ENCODE assay signal across 10 cellular contexts in genomic region chr7:44463169-44463808, GRCh38. TPM values are rescaled to one million over a fixed set of nuclear protein-coding genes. Genes with fewer than 3 reads are reported as not detected.
A peak's percentile ranks its signal among the peaks of the same experiment; 100 is the strongest.
DNase-seq lines count a peak whose midpoint lies in the region; ATAC-seq and TF ChIP-seq lines count a peak whose summit lies in the region.
"Had no signal": no experiment of that assay in that cellular context is flagged by ENCODE, and none has a peak within 500 bp of the region (broad histone marks: within the 10 kb centered on the region; RNA-seq: fewer than 3 reads in every experiment).

No MANE protein-coding gene starts in this region.

- H3K27ac ChIP-seq in BLaER1 (no peak overlapping the region), GM23248 (no peak overlapping the region), foreskin keratinocyte (no peak overlapping the region)
- H3K27ac ChIP-seq: thyroid gland had no signal

- H3K4me1 ChIP-seq in BLaER1, result peaks cover 56% of the 10 kb centered on the region
- H3K4me1 ChIP-seq in GM23248 (ENCODE audit: insufficient read depth), result peaks cover 26% of the 10 kb centered on the region
- H3K4me1 ChIP-seq in foreskin keratinocyte, result peaks cover 14% of the 10 kb centered on the region

- H3K4me2 ChIP-seq in BLaER1 (peak overlapping the region; percentile 6; the same call in 1 of the 2 replicates), GM23248 (ENCODE audit: unreplicated experiment) (no peak overlapping the region)

- H3K27me3 ChIP-seq in BLaER1 (no peaks in the 10 kb centered on the region), GM23248 (replicated peaks; ENCODE audit: insufficient read depth) (no peaks in the 10 kb centered on the region), foreskin keratinocyte (no peaks in the 10 kb centered on the region)
- H3K27me3 ChIP-seq: thyroid gland had no signal

- WGBS in GM23248 (ENCODE audit: low coverage in 1 of 2, low lambda C conversion rate in 2 of 2, missing lambda C conversion rate in 2 of 2), 2 experiments, result 93 to 100% methylated on average over 1 of the region's 1 CpG

- H3K9me2 ChIP-seq in GM23248 (ENCODE audit: insufficient read depth), result no peaks in the 10 kb centered on the region

- H3K9me3 ChIP-seq in BLaER1 (no peaks in the 10 kb centered on the region), GM23248 (ENCODE audit: low read depth) (no peaks in the 10 kb centered on the region)
- H3K9me3 ChIP-seq: thyroid gland had no signal

- H3K79me2 ChIP-seq in GM23248 (ENCODE audit: insufficient read depth), result peaks cover 96% of the 10 kb centered on the region

- ATAC-seq in SK-N-SH treated with all-trans-retinoic acid at 6 μM for 48 hours (peak; percentile 66), foreskin keratinocyte (peak; percentile 31), GM21619 (IDR thresholded peaks at IDR 0.05; ENCODE audit: unreplicated experiment) (no peak)
- ATAC-seq: activated CD8-positive, alpha-beta memory T cell treated with anti-CD3 and anti-CD28 coated beads, Interleukin-2, amount 10 ng/mL, durations not matched to agents 7 days and 5 days had no signal

- H3K9ac ChIP-seq in BLaER1 (no peak overlapping the region), GM23248 (no peak overlapping the region)

- H3K36me3 ChIP-seq in BLaER1, result peaks cover 66% of the 10 kb centered on the region
- H3K36me3 ChIP-seq in GM23248 (ENCODE audit: low read depth), result peaks cover under 1% of the 10 kb centered on the region; the same call in 1 of the 2 replicates
- H3K36me3 ChIP-seq: thyroid gland had no signal

- peaks cover under 1% of the 10 kb centered on the region; the same call in 1 of the 2 replicates for H3F3A ChIP-seq in GM23248 (ENCODE audit: insufficient read depth)

- DNase-seq in GM23248 (peak; percentile 32), foreskin keratinocyte (no peak), COLO668 (lab: John Stamatoyannopoulos, UW; ENCODE audit: unreplicated experiment) (no peak), putamen (ENCODE audit: low spot score) (no peak)
- no peak for DNase-seq in activated CD8-positive, alpha-beta memory T cell treated with anti-CD3 and anti-CD28 coated beads, Interleukin-2, amount 50 U/mL, for 4 hours
- DNase-seq: activated CD8-positive, alpha-beta memory T cell treated with anti-CD3 and anti-CD28 coated beads, Interleukin-2, amount 10 ng/mL, durations not matched to agents 7 days and 5 days; thyroid gland had no signal

- no peak overlapping the region for H3K4me3 ChIP-seq in BLaER1
- no peak overlapping the region for H3K4me3 ChIP-seq in GM23248
- H3K4me3 ChIP-seq: thyroid gland had no signal

- in situ Hi-C loops in GM23248 (cut with MboI), result no loop called here

- peak; percentile 58 for TF ChIP-seq CTCF in foreskin keratinocyte (conservative IDR thresholded peaks at IDR 0.05)

- H4K20me1 ChIP-seq in BLaER1, result peaks cover 100% of the 10 kb centered on the region
- no peaks in the 10 kb centered on the region for H4K20me1 ChIP-seq in GM23248 (ENCODE audit: insufficient read depth)

- H2AFZ ChIP-seq in GM23248, result no peak overlapping the region

TF ChIP-seq in SK-N-SH treated with all-trans-retinoic acid at 6 μM for 48 hours, 23 proteins besides CTCF, POLR2A, EP300 and RAD21:
- no peak for TF ChIP-seq CSRNP3 (CRISPR knock-in tag; IDR thresholded peaks at IDR 0.05)
- TF ChIP-seq ZNF8 (CRISPR knock-in tag; IDR thresholded peaks at IDR 0.05), result no peak
- TF ChIP-seq ZC3H10 (CRISPR knock-in tag; IDR thresholded peaks at IDR 0.05), result no peak
- TF ChIP-seq CREB5 (CRISPR knock-in tag; IDR thresholded peaks at IDR 0.05; ENCODE audit: low read depth), result no peak

RNA-seq across cellular contexts. Expression of gene NUDCD3, which starts 27.2 kb away (rescaled TPM):
- total RNA-seq in GM23248 (2014; rRNA removed; shearing (Covaris generic)), result 49.2 and 56.7 TPM in 2 replicates
- polyA plus RNA-seq in GM23248 (2016; fragmentation: Nextera tagmentation; extraction: Ambion mirVana), result 79.1 and 82.4 TPM in 2 replicates
- 81.0 and 90.2 TPM in 2 replicates for total RNA-seq in foreskin keratinocyte
- 42.0 and 42.5 TPM in 2 replicates for polyA plus RNA-seq in foreskin keratinocyte
